Comparison of ENCODE assay signal across 8 cellular contexts in the genomic region with DNA sequence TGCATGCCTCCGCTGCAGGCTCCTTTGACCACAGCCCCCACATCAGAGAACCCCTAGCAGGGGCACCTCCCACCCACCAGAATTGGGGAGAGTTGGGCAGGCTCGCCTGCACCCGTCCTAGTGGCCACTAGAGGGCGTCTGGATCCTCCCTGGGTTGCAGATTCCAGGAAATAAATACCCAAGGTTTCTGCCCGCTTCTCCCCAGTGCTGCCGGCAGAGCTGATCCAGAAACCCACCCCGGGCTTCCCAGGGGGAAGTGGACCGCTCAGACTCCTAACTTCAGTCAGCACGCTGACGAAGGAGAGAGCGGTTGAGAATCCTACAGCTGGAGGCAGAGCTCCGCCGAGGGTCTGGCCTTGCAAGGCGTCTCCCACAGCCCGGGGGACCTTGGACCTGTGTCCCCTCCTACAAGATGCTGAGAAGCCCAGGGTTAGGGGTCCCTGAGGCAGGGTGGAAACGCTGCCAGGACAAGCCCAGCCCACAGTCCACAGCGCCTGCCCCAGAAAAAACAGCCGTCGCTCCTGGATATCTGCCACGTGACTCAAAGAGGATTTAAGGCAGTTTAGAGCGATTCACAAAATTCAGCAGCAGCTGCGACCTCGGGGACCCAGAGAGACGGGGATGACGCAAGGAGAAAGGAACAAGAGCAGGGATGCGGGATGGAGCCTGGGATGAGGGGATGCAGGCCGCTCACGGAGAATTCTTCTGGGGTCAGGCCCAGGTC. TPM values are rescaled to one million over a fixed set of nuclear protein-coding genes. Genes with fewer than 3 reads are reported as not detected.
DNase-seq lines count a peak whose midpoint lies in the region; ATAC-seq and TF ChIP-seq lines count a peak whose summit lies in the region.

No MANE protein-coding gene starts in this region.

- peak; percentile 72 for ATAC-seq in GM21381 (IDR thresholded peaks at IDR 0.05; ENCODE audit: unreplicated experiment)
- ATAC-seq in left colon, result peak; percentile 74
- ATAC-seq in GM21737 (IDR thresholded peaks at IDR 0.05; ENCODE audit: unreplicated experiment), result no peak

- no peak for TF ChIP-seq POLR2A in NB4 (IDR thresholded peaks at IDR 0.05; ENCODE audit: extremely low read depth, insufficient read length)

- TF ChIP-seq CTCF in NB4 (IDR thresholded peaks at IDR 0.05; ENCODE audit: low read depth, low read length), result peak; percentile 94
- peak; percentile 84 for TF ChIP-seq CTCF in choroid plexus epithelial cell (conservative IDR thresholded peaks at IDR 0.05; ENCODE audit: low read depth, low read length)

- H3K4me3 ChIP-seq in NB4 (ENCODE audit: low read depth, low read length) (no peak overlapping the region), choroid plexus epithelial cell (ENCODE audit: low read depth, low read length) (peak overlapping the region; percentile 45)

- intact Hi-C loops in left colon (cut with DNase I, micrococcal nuclease), result loop anchor here (5.0 to 10.0 kb wide), 2 partner anchors 181 to 183 kb away; no protein-coding TSS in a partner anchor

- DNase-seq in CMK (ENCODE audit: low read depth) (peak; percentile 22), NB4 (ENCODE audit: low read depth) (peak; percentile 78), choroid plexus epithelial cell (ENCODE audit: low read depth) (peak; percentile 56), left colon (peak in 1 of 2 donors; percentile 65)
- DNase-seq in activated CD4-positive, CD25-positive, alpha-beta regulatory T cell treated with anti-CD3 and anti-CD28 coated beads, Interleukin-2, amount 50 U/mL, for 72 hours, result peak; percentile 57
- peak; percentile 25 to 45 for DNase-seq in stimulated activated CD4-positive, alpha-beta T cell treated with anti-CD3 and anti-CD28 coated beads, Interleukin-15, amount 100 ng/mL, for 48 hours (ENCODE audit: low read depth in 2 of 2)

RNA-seq across cellular contexts. Expression of a gene that starts 32.6 kb away (rescaled TPM):
- 1 to 10 TPM in 1 of 2 donors, under 1 TPM in 1; 0.47 to 5.5 TPM for total RNA-seq in left colon
